1 cellular context compared by ENCODE assay signal in genomic region chr1:154961497-154962237, GRCh38.
TF ChIP-seq lines count a peak whose summit lies in the region.

Gene PYGO2 (minus strand): TSS chr1:154961782. CDS start chr1:154961576, 206 bp downstream.

TF ChIP-seq in HepG2, 621 proteins besides CTCF, POLR2A, EP300 and RAD21 (continued from another document and continues in another):
- TF ChIP-seq BCL3 (CRISPR knock-in tag; IDR thresholded peaks at IDR 0.05) (peak; percentile 78; the same call in 1 of the 2 replicates), PAXIP1 (CRISPR knock-in tag; conservative IDR thresholded peaks at IDR 0.05) (peak; percentile 79), ZNF564 (CRISPR knock-in tag; IDR thresholded peaks at IDR 0.05) (peak; percentile 78; the same call in 1 of the 2 replicates), ZNF616 (CRISPR knock-in tag; IDR thresholded peaks at IDR 0.05; ENCODE audit: low read depth) (0 out of 2 replicates have a peak, but pooled peaks have one; percentile 39), HMGXB4 (CRISPR knock-in tag; IDR thresholded peaks at IDR 0.05; ENCODE audit: borderline replicate concordance in 1 of 2, low read depth in 1 of 2) (peak; percentile 41 to 96; a peak in 3 of 4 replicates), THAP11 (CRISPR knock-in tag; IDR thresholded peaks at IDR 0.05) (peak; percentile 84), ZNF235 (CRISPR knock-in tag; IDR thresholded peaks at IDR 0.05; ENCODE audit: borderline replicate concordance) (0 out of 2 replicates have a peak, but pooled peaks have one; percentile 26), GABPA (IDR thresholded peaks at IDR 0.05; ENCODE audit: low read depth, low read length) (peak; percentile 95), GABPA (CRISPR knock-in tag; IDR thresholded peaks at IDR 0.05; ENCODE audit: low read depth) (peak; percentile 92), ZNF776 (CRISPR knock-in tag; IDR thresholded peaks at IDR 0.05) (peak; percentile 80), SNAPC5 (CRISPR knock-in tag; IDR thresholded peaks at IDR 0.05; ENCODE audit: borderline replicate concordance) (peak; percentile 24; the same call in 1 of the 2 replicates), RFX1 (IDR thresholded peaks at IDR 0.05) (no peak), ZNF761 (CRISPR knock-in tag; conservative IDR thresholded peaks at IDR 0.05) (peak; percentile 68; the same call in 1 of the 2 replicates), ATF7 (IDR thresholded peaks at IDR 0.05) (no peak), ATF7 (CRISPR knock-in tag; IDR thresholded peaks at IDR 0.05) (0 out of 2 replicates have a peak, but pooled peaks have one; percentile 51), ZFP90 (CRISPR knock-in tag; IDR thresholded peaks at IDR 0.05; ENCODE audit: borderline replicate concordance) (peak; percentile 73; the same call in 1 of the 2 replicates), AGO2 (optimal IDR thresholded peaks at IDR 0.05; ENCODE audit: low read depth, low read length) (peak; percentile 99), ZSCAN9 (CRISPR knock-in tag; IDR thresholded peaks at IDR 0.05; ENCODE audit: borderline replicate concordance) (peak; percentile 60; the same call in 1 of the 2 replicates), REXO4 (CRISPR knock-in tag; IDR thresholded peaks at IDR 0.05; ENCODE audit: borderline replicate concordance) (no peak), NCOA2 (CRISPR knock-in tag; IDR thresholded peaks at IDR 0.05) (peak; percentile 31; the same call in 1 of the 2 replicates), RXRA (CRISPR knock-in tag; IDR thresholded peaks at IDR 0.05) (peak; percentile 40; the same call in 1 of the 2 replicates), ZNF354B (CRISPR knock-in tag; IDR thresholded peaks at IDR 0.05) (0 out of 2 replicates have a peak, but pooled peaks have one; percentile 76), ZFP82 (CRISPR knock-in tag; IDR thresholded peaks at IDR 0.05; ENCODE audit: borderline replicate concordance) (peak; percentile 56; the same call in 1 of the 2 replicates), ZNF546 (CRISPR knock-in tag; conservative IDR thresholded peaks at IDR 0.05) (peak; percentile 81), ZNF766 (CRISPR knock-in tag; IDR thresholded peaks at IDR 0.05; ENCODE audit: borderline replicate concordance) (peak; percentile 90; the same call in 1 of the 2 replicates), ETV6 (CRISPR knock-in tag; conservative IDR thresholded peaks at IDR 0.05) (peak; percentile 86; the same call in 1 of the 2 replicates), TAF1 (CRISPR knock-in tag; IDR thresholded peaks at IDR 0.05) (peak; percentile 89), MXD1 (CRISPR knock-in tag; IDR thresholded peaks at IDR 0.05) (peak; percentile 47; the same call in 1 of the 2 replicates), TOE1 (CRISPR knock-in tag; IDR thresholded peaks at IDR 0.05) (no peak), PLSCR1 (CRISPR knock-in tag; IDR thresholded peaks at IDR 0.05; ENCODE audit: borderline replicate concordance) (no peak), IRF9 (CRISPR knock-in tag; IDR thresholded peaks at IDR 0.05; ENCODE audit: borderline replicate concordance) (peak; percentile 70; the same call in 1 of the 2 replicates), MED1 (CRISPR knock-in tag; IDR thresholded peaks at IDR 0.05) (peak; percentile 60), HMGXB3 (CRISPR knock-in tag; IDR thresholded peaks at IDR 0.05; ENCODE audit: borderline replicate concordance) (peak; percentile 15; the same call in 1 of the 2 replicates), ZNF841 (CRISPR knock-in tag; IDR thresholded peaks at IDR 0.05; ENCODE audit: borderline replicate concordance) (peak; percentile 75; the same call in 1 of the 2 replicates), PAX8 (CRISPR knock-in tag; IDR thresholded peaks at IDR 0.05; ENCODE audit: borderline replicate concordance) (no peak), SMYD3 (CRISPR knock-in tag; IDR thresholded peaks at IDR 0.05) (no peak), KDM2A (CRISPR knock-in tag; IDR thresholded peaks at IDR 0.05; ENCODE audit: borderline replicate concordance, low read depth) (peak; percentile 99), ZNF232 (CRISPR knock-in tag; IDR thresholded peaks at IDR 0.05; ENCODE audit: borderline replicate concordance) (peak; percentile 85; the same call in 1 of the 2 replicates), NFE2L1 (CRISPR knock-in tag; IDR thresholded peaks at IDR 0.05; ENCODE audit: borderline replicate concordance) (no peak), ASH2L (IDR thresholded peaks at IDR 0.05; ENCODE audit: insufficient read length, low read depth, low read length) (peak; percentile 94), ATF6 (CRISPR knock-in tag; conservative IDR thresholded peaks at IDR 0.05) (peak; percentile 26; the same call in 1 of the 2 replicates), GATA4 (IDR thresholded peaks at IDR 0.05; ENCODE audit: borderline replicate concordance, low read depth) (peak; percentile 27; the same call in 1 of the 2 replicates), ZFP91 (CRISPR knock-in tag; IDR thresholded peaks at IDR 0.05; ENCODE audit: borderline replicate concordance) (peak; percentile 89; the same call in 1 of the 2 replicates)
